Comparison of ENCODE assay signal across 8 cellular contexts in the genomic region with DNA sequence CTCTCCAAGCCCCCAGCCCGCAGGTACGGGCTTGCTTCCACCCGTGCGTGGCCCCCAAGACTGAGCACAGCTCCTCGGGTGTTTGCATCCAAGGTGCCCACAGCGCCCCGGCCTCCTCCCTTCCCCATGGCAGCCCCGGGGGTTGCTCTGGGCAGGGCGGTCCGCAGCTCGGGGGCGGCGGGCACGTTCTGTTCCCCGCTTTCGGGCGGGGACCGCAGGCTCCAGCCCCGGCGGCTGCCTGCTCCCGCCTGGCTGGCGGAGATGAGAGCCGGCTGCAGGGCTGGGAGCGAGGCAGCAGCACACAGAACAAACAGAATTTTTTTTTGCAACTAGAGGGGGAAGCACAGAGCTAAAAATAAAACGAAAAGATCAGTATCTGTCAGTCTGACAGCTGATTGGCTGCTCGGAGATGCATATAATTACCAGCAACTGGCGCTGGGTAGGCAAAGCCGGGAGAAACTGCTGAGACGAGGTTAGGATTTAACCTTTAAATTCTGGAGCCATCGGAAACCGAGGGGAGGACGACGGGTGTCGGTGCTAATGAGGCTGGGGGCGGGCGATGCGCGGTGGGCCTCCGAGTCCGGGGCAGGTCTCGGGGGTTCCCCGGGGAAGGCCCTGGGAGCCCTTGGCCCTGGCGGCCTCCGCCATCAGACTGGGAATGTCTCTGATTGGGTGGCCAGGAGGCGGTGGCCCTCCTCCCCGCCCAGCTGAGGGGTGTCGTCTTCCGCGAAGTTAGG.
DNase-seq lines count a peak whose midpoint lies in the region; ATAC-seq and TF ChIP-seq lines count a peak whose summit lies in the region.

No MANE protein-coding gene starts in this region.

- peak overlapping the region; percentile 50 for H3K4me3 ChIP-seq in epithelial cell of proximal tubule (ENCODE audit: low read depth, low read length)

- DNase-seq in DMS 273 (lab: John Stamatoyannopoulos, UW; ENCODE audit: unreplicated experiment) (peak; percentile 90), NCI-H526 treated with DMSO at 0.1 percent for 48 hours (lab: John Stamatoyannopoulos, UW) (peak; percentile 86), activated T-cell treated with anti-CD3 and anti-CD28 coated beads for 24 hours (ENCODE audit: low read depth) (peak; percentile 35), epithelial cell of proximal tubule (ENCODE audit: low read depth) (peak; percentile 29), mesenteric fat pad (ENCODE audit: low spot score) (peak; percentile 90)
- DNase-seq in stimulated activated naive CD4-positive, alpha-beta T cell (lab: John Stamatoyannopoulos, UW), result peak; percentile 65 to 76 (median 66)

- no peak for TF ChIP-seq CTCF in epithelial cell of proximal tubule (conservative IDR thresholded peaks at IDR 0.05; ENCODE audit: low read depth, low read length)

- ATAC-seq in HG02588 (IDR thresholded peaks at IDR 0.05; ENCODE audit: unreplicated experiment), result peak; percentile 64
- no peak for ATAC-seq in HG02981 (IDR thresholded peaks at IDR 0.05; ENCODE audit: unreplicated experiment)

Comparison
In these comparisons a context has a peak if more than half of its experiments do, and no peak if none do; other contexts are left out.
1. DNase-seq: peak in every context shown above with its lines; median percentile 90 in DMS 273; 90 in mesenteric fat pad; 86 in NCI-H526 treated with DMSO at 0.1 percent for 48 hours; 66 in stimulated activated naive CD4-positive, alpha-beta T cell; 35 in activated T-cell treated with anti-CD3 and anti-CD28 coated beads for 24 hours; 29 in epithelial cell of proximal tubule.